ENCODE assay signal across 25 cellular contexts in the genomic region with DNA sequence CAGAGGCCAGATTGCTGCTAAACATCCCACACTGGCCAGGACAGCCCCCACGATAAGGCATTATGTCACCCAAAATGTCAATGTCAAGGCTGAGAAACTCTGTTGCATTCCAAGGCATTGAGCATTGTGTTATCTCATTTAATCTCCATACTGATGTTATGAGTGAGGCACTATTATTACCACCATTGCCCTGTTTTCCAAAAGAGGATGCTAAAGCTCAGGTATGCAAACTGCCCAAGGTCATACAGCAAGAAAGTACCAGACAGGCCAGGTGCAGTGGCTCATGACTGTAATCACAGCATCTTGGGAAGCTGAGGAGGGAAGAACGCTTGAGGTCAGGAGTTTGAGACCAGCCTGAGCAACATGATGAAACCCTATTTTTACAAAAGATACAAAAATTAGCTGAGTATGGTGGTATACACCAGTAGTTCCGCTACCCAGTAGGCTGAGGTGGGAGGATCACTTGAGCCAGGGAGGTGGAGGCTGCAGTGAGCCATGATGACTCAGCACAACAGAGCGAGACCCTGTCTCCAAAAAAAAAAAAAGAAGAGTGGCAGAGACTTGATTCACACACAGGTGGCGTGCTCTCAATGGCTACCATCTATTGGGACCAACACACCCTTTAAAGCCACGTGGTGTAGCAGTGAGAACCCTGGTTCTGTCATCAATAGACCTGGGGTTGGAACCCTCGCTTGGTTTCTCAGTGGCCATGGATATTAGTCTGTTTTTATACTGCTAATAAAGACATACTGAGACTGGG. TPM values are rescaled to one million over a fixed set of nuclear protein-coding genes. Genes with fewer than 3 reads are reported as not detected.
"Had no signal": no experiment of that assay in that cellular context is flagged by ENCODE, and none has a peak within 500 bp of the region (broad histone marks: within the 10 kb centered on the region; RNA-seq: fewer than 3 reads in every experiment).

No MANE protein-coding gene starts in this region.

- H3K27ac ChIP-seq: esophagus squamous epithelium, lower lobe of right lung, neural progenitor cell, ovary, sigmoid colon, thyroid gland, uterus had no signal

- H3K36me3 ChIP-seq: esophagus squamous epithelium, lower lobe of right lung, neural progenitor cell, ovary, sigmoid colon, thyroid gland, uterus had no signal

- H3K27me3 ChIP-seq: neural progenitor cell, ovary, sigmoid colon, thyroid gland, uterus had no signal

- H3K9me3 ChIP-seq: esophagus squamous epithelium, lower lobe of right lung, ovary, sigmoid colon, thyroid gland, uterus had no signal

- H3K4me1 Mint-ChIP-seq: activated CD4-positive, alpha-beta T cell treated with anti-CD3 and anti-CD28 coated beads, Interleukin-2, amount 10 ng/mL, durations not matched to agents 24 days and 14 days; activated naive CD8-positive, alpha-beta T cell treated with anti-CD3 and anti-CD28 coated beads, Interleukin-2, amount 10 ng/mL, durations not matched to agents 7 days and 5 days had no signal

- H3K4me3 Mint-ChIP-seq: activated CD4-positive, alpha-beta T cell treated with anti-CD3 and anti-CD28 coated beads, Interleukin-2, amount 10 ng/mL, durations not matched to agents 24 days and 14 days; activated naive CD8-positive, alpha-beta T cell treated with anti-CD3 and anti-CD28 coated beads, Interleukin-2, amount 10 ng/mL, durations not matched to agents 7 days and 5 days; activated T-cell treated with anti-CD3 and anti-CD28 coated beads, Interleukin-2, amount 50 U/mL, for 72 hours; neural progenitor cell; stimulated activated memory B cell treated with anti-CD40 and anti-IgM and Interleukin-4, amounts not matched to agents 10 μg/mL and 1 μg/mL and 100 μg/mL, for 72 hours had no signal

- H3K9me3 Mint-ChIP-seq: activated CD4-positive, alpha-beta T cell treated with anti-CD3 and anti-CD28 coated beads, Interleukin-2, amount 10 ng/mL, durations not matched to agents 24 days and 14 days; activated naive CD8-positive, alpha-beta T cell treated with anti-CD3 and anti-CD28 coated beads, Interleukin-2, amount 10 ng/mL, durations not matched to agents 7 days and 5 days; activated T-cell treated with anti-CD3 and anti-CD28 coated beads, Interleukin-2, amount 50 U/mL, for 72 hours; neural progenitor cell; stimulated activated memory B cell treated with anti-CD40 and anti-IgM and Interleukin-4, amounts not matched to agents 10 μg/mL and 1 μg/mL and 100 μg/mL, for 72 hours had no signal

- H2AFZ ChIP-seq: neural progenitor cell had no signal

- H3K27ac Mint-ChIP-seq: activated CD4-positive, alpha-beta T cell treated with anti-CD3 and anti-CD28 coated beads, Interleukin-2, amount 10 ng/mL, durations not matched to agents 24 days and 14 days; activated naive CD8-positive, alpha-beta T cell treated with anti-CD3 and anti-CD28 coated beads, Interleukin-2, amount 10 ng/mL, durations not matched to agents 7 days and 5 days; activated T-cell treated with anti-CD3 and anti-CD28 coated beads, Interleukin-2, amount 50 U/mL, for 72 hours; neural progenitor cell; stimulated activated memory B cell treated with anti-CD40 and anti-IgM and Interleukin-4, amounts not matched to agents 10 μg/mL and 1 μg/mL and 100 μg/mL, for 72 hours had no signal

- H3K36me3 Mint-ChIP-seq: activated naive CD8-positive, alpha-beta T cell treated with anti-CD3 and anti-CD28 coated beads, Interleukin-2, amount 10 ng/mL, durations not matched to agents 7 days and 5 days; neural progenitor cell; stimulated activated memory B cell treated with anti-CD40 and anti-IgM and Interleukin-4, amounts not matched to agents 10 μg/mL and 1 μg/mL and 100 μg/mL, for 72 hours had no signal

- H3K27me3 Mint-ChIP-seq: activated CD4-positive, alpha-beta T cell treated with anti-CD3 and anti-CD28 coated beads, Interleukin-2, amount 10 ng/mL, durations not matched to agents 24 days and 14 days had no signal

- H3K4me3 ChIP-seq: esophagus squamous epithelium, lower lobe of right lung, neural progenitor cell, ovary, sigmoid colon, thyroid gland, uterus had no signal

- H3K9ac ChIP-seq: neural progenitor cell had no signal

- H3K4me1 ChIP-seq: esophagus squamous epithelium, lower lobe of right lung, neural progenitor cell, thyroid gland, uterus had no signal

- FAIRE-seq: endothelial cell of umbilical vein, TTC549 had no signal

- DNase-seq: activated CD4-positive, alpha-beta T cell treated with anti-CD3 and anti-CD28 coated beads, Interleukin-2, amount 10 ng/mL, durations not matched to agents 24 days and 14 days; activated CD4-positive, CD25-positive, alpha-beta regulatory T cell; activated CD8-positive, alpha-beta memory T cell treated with anti-CD3 and anti-CD28 coated beads, Interleukin-2, amount 50 U/mL, for 48 hours; activated gamma-delta T cell treated with Interleukin-2 at 50 U/mL for 16 hours; activated naive CD8-positive, alpha-beta T cell treated with anti-CD3 and anti-CD28 coated beads, Interleukin-2, amount 10 ng/mL, durations not matched to agents 7 days and 5 days; activated T-cell treated with anti-CD3 and anti-CD28 coated beads, Interleukin-2, amount 50 U/mL, for 72 hours; cerebellar nuclear complex; effector CD8-positive, alpha-beta T cell; esophagus squamous epithelium; left cardiac atrium; lower lobe of right lung; midbrain; ovary; sigmoid colon; stimulated activated CD4-positive, alpha-beta T cell treated with anti-CD3 and anti-CD28 coated beads, Interleukin-12 subunit alpha, Interleukin-12 subunit beta, amount 100 ng/mL, for 4 hours; stimulated activated CD4-positive, alpha-beta T cell treated with anti-CD3 and anti-CD28 coated beads, Interleukin-2, amount 100 ng/mL, for 24 hours; T-helper 2 cell; thyroid gland; uterus had no signal

- H3K4me2 ChIP-seq: neural progenitor cell had no signal

RNA-seq across cellular contexts. Expression of a gene that starts 58.8 kb away (rescaled TPM):
- total RNA-seq: activated CD4-positive, alpha-beta T cell treated with anti-CD3 and anti-CD28 coated beads, Interleukin-2, amount 10 ng/mL, durations not matched to agents 24 days and 14 days; activated naive CD8-positive, alpha-beta T cell treated with anti-CD3 and anti-CD28 coated beads, Interleukin-2, amount 10 ng/mL, durations not matched to agents 7 days and 5 days; activated T-cell treated with anti-CD3 and anti-CD28 coated beads, Interleukin-2, amount 50 U/mL, for 72 hours; endothelial cell of umbilical vein; myocyte; pulmonary artery endothelial cell had no signal
- polyA plus RNA-seq: endothelial cell of umbilical vein had no signal
